ENCODE assay signal across 8 cellular contexts in the genomic region with DNA sequence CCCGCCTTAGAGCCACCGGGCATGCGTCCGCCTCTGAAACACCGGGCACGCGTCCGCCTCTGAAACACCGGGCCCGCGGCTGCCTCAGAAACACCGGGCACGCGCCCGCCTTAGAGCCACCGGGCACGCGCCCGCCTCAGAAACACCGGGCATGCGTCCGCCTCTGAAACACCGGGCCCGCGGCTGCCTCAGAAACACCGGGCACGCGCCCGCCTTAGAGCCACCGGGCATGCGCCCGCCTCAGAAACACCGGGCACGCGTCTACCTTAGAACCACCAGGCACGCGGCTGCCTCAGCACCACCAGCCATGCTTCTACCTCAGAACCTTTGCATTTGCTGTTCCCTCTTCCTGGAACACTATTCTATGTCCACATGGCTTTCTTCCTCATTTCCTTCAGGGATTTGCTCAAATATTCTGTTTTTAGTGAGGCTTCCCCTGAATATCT. TPM values are rescaled to one million over a fixed set of nuclear protein-coding genes. Genes with fewer than 3 reads are reported as not detected.
DNase-seq lines count a peak whose midpoint lies in the region; ATAC-seq, FAIRE-seq and TF ChIP-seq lines count a peak whose summit lies in the region.
"Not testable (repeated sequence)": the region's sequence is repeated elsewhere in the genome, so short reads cannot be mapped to it uniquely, and the experiment has no call there.

No MANE protein-coding gene starts in this region.

- not testable (repeated sequence) for H3F3A ChIP-seq in PC-3 (ENCODE audit: low read length, unreplicated experiment)

- H2AFZ ChIP-seq in KMS-11 (ENCODE audit: low read depth) (peak overlapping the region; percentile 71), PC-3 (ENCODE audit: low read length) (peak overlapping the region; percentile 69), endothelial cell of umbilical vein (ENCODE audit: low read depth, low read length) (peak overlapping the region; percentile 88)

- not testable (repeated sequence) for H3K79me2 ChIP-seq in KMS-11 (ENCODE audit: insufficient read depth, low read depth); PC-3 (ENCODE audit: low read length); endothelial cell of umbilical vein (ENCODE audit: control insufficient read depth, insufficient read depth, low read length)

- peak overlapping the region; percentile 39 for H3K4me2 ChIP-seq in KMS-11
- H3K4me2 ChIP-seq in PC-3 (ENCODE audit: low read length), result peak overlapping the region; percentile 73
- H3K4me2 ChIP-seq in endothelial cell of umbilical vein (ENCODE audit: insufficient read depth, low read length), result peak overlapping the region; percentile 68

- BruUV-seq in PC-3 (replicated peaks; lab: Mats Ljungman, UMichigan) (TSS peak; percentile 58), endothelial cell of umbilical vein (replicated peaks; lab: Mats Ljungman, UMichigan) (TSS peak; percentile 65)

- not testable (repeated sequence) for FAIRE-seq in endothelial cell of umbilical vein (lab: Jason Lieb, UNC)

- not testable (repeated sequence) for H3K4me3 ChIP-seq in KMS-11 (IDR thresholded peaks at IDR 0.05; ENCODE audit: insufficient read depth, low read depth, low read length)
- H3K4me3 ChIP-seq in PC-3 (ENCODE audit: low read length), result peak overlapping the region; percentile 58
- H3K4me3 ChIP-seq in endothelial cell of umbilical vein (replicated peaks in 1 of 3; ENCODE audit: insufficient read depth in 1 of 3, low read depth in 1 of 3, low read length in 3 of 3), result peak overlapping the region; percentile 16 to 68 (median 46)
- H3K4me3 ChIP-seq in mesodermal cell (ENCODE audit: extremely low read depth, insufficient read depth, low read length, poor library complexity, severe bottlenecking), result peak overlapping the region; percentile 40

- not testable (repeated sequence) for H3K27me3 ChIP-seq in KMS-11 (ENCODE audit: insufficient read depth, low read depth); PC-3 (ENCODE audit: low read length); endothelial cell of umbilical vein (ENCODE audit: control insufficient read depth in 2 of 2, insufficient read depth in 2 of 2, low read length in 2 of 2)

- not testable (repeated sequence) for TF ChIP-seq POLR2A in endothelial cell of umbilical vein (IDR thresholded peaks at IDR 0.05; ENCODE audit: low read depth, low read length)

- 2 to 4% methylated on average over 12 to 33 of the region's 37 CpGs for WGBS in mesodermal cell (ENCODE audit: insufficient coverage in 2 of 2), 2 experiments

- H3K36me3 ChIP-seq in KMS-11 (ENCODE audit: insufficient read depth); PC-3 (ENCODE audit: low read depth, low read length); endothelial cell of umbilical vein (ENCODE audit: control insufficient read depth in 2 of 2, extremely low read depth in 1 of 2, insufficient read depth in 2 of 2, low read length in 2 of 2); mesodermal cell (ENCODE audit: control insufficient read depth, insufficient read depth, low read length): not testable (repeated sequence)

- H4K20me1 ChIP-seq in KMS-11 (ENCODE audit: insufficient read depth); PC-3 (ENCODE audit: low read length); endothelial cell of umbilical vein (replicated peaks; ENCODE audit: control insufficient read depth, extremely low read depth, insufficient read depth, low read length): not testable (repeated sequence)

- H3K9me3 ChIP-seq in PC-3 (ENCODE audit: low read length); endothelial cell of umbilical vein (replicated peaks; ENCODE audit: control insufficient read depth, insufficient read depth, low read length); mesodermal cell (ENCODE audit: control insufficient read depth, low read length): not testable (repeated sequence)

- ATAC-seq in GM21367 (IDR thresholded peaks at IDR 0.05; ENCODE audit: unreplicated experiment) (peak; percentile 65), PC-3 (peak; percentile 77)

- POLR2A ChIA-PET in PC-3 (lab: Charles Lee; ENCODE audit: unreplicated experiment), result interaction anchor here (0.7 kb wide), 1 partner anchor 57 kb away, joined by 5 read pairs; no protein-coding TSS in a partner anchor
- POLR2A ChIA-PET in endothelial cell of umbilical vein (lab: Charles Lee), result not testable (repeated sequence)

- DNase-seq in CD1c-positive myeloid dendritic cell (ENCODE audit: extremely low spot score) (peak; percentile 58), PC-3 (peak; percentile 58), activated T-cell treated with anti-CD3 and anti-CD28 coated beads for 4 hours (peak; percentile 59), endothelial cell of umbilical vein (ENCODE audit: low read depth, low spot score) (peak; percentile 62)
- DNase-seq in stimulated activated CD4-positive, alpha-beta T cell treated with anti-CD3 and anti-CD28 coated beads, TNF-alpha, amount 100 ng/mL, for 48 hours (ENCODE audit: low read depth in 3 of 3), result peak; percentile 22 to 56 (median 40)

- H3K9me2 ChIP-seq in PC-3 (replicated peaks; ENCODE audit: low read length), result not testable (repeated sequence)

- H3K4me1 ChIP-seq in KMS-11 (ENCODE audit: low read depth, poor library complexity, severe bottlenecking); PC-3 (ENCODE audit: insufficient read depth, low read length); endothelial cell of umbilical vein (ENCODE audit: control insufficient read depth, extremely low read depth, insufficient read depth, low read length); mesodermal cell (ENCODE audit: control insufficient read depth, insufficient read depth, low read length, poor library complexity, severe bottlenecking): not testable (repeated sequence)

- H3K27ac ChIP-seq in KMS-11 (peak overlapping the region; percentile 86), PC-3 (ENCODE audit: low read length) (peak overlapping the region; percentile 23; the same call in 1 of the 2 replicates), endothelial cell of umbilical vein (ENCODE audit: insufficient read depth, low read depth, low read length) (peak overlapping the region; percentile 38), mesodermal cell (ENCODE audit: low read depth, low read length, severe bottlenecking) (peak overlapping the region; percentile 63)

- intact Hi-C loops in PC-3 (cut with micrococcal nuclease) (loop anchor here (5.0 kb wide), 1 partner anchor 185 kb away; a partner anchor contains a TSS), endothelial cell of umbilical vein (cut with micrococcal nuclease) (loop anchor here (5.0 kb wide), 1 partner anchor 185 kb away; a partner anchor contains a TSS)

- TF ChIP-seq CTCF in KMS-11 (conservative IDR thresholded peaks at IDR 0.05; ENCODE audit: low read depth, low read length); PC-3 (conservative IDR thresholded peaks at IDR 0.05; ENCODE audit: low read depth, low read length); endothelial cell of umbilical vein (IDR thresholded peaks at IDR 0.05; ENCODE audit: extremely low read depth in 1 of 2, insufficient read depth in 1 of 2, low read depth in 1 of 2, low read length in 2 of 2): not testable (repeated sequence)

- CTCF ChIA-PET in PC-3 (lab: Charles Lee); endothelial cell of umbilical vein (lab: Charles Lee): not testable (repeated sequence)

- not testable (repeated sequence) for H3K9me1 ChIP-seq in endothelial cell of umbilical vein (replicated peaks; ENCODE audit: control insufficient read depth, extremely low read depth, insufficient read depth, low read length)

- H3K9ac ChIP-seq in KMS-11, result peak overlapping the region; percentile 75
- H3K9ac ChIP-seq in PC-3 (ENCODE audit: low read length), result peak overlapping the region; percentile 50
- H3K9ac ChIP-seq in endothelial cell of umbilical vein (replicated peaks; ENCODE audit: extremely low read depth, insufficient read depth, low read length), result peak overlapping the region; percentile 54

- dilution Hi-C loops in endothelial cell of umbilical vein (cut with MboI; ENCODE audit: extremely low pct_ligation_motif_present, low sequenced_read_pairs), result not testable (repeated sequence)

RNA-seq across cellular contexts. Expression of a gene that starts 58.4 kb away (rescaled TPM):
- 72.6 and 73.4 TPM in 2 replicates for total RNA-seq in PC-3 (2014; rRNA removed)
- total RNA-seq in endothelial cell of umbilical vein, result 42.2 and 43.3 TPM in 2 replicates
- polyA plus RNA-seq in endothelial cell of umbilical vein, result 13.3 and 16.8 TPM in 2 replicates
- polyA plus RNA-seq in endothelial cell of umbilical vein (2011; cell fraction: cytosol; rRNA removed), result 20.5 and 20.9 TPM in 2 replicates
- polyA plus RNA-seq in endothelial cell of umbilical vein (2011; cell fraction: nucleus; rRNA removed), result 55.8 and 73.5 TPM in 2 replicates
- 16.8 and 26.5 TPM in 2 replicates for polyA plus RNA-seq in endothelial cell of umbilical vein (2012)
- 16.2 and 43.1 TPM in 2 replicates for polyA minus RNA-seq in endothelial cell of umbilical vein
- polyA minus RNA-seq in endothelial cell of umbilical vein (2011; cell fraction: cytosol; rRNA and poly(A)+ RNA removed), result 35.6 TPM
- 96.7 and 124 TPM in 2 replicates for polyA minus RNA-seq in endothelial cell of umbilical vein (2011; cell fraction: nucleus; rRNA and poly(A)+ RNA removed)
- polyA plus RNA-seq in mesodermal cell (2013, experiment 1 of 2), result 44.9 TPM
- polyA plus RNA-seq in mesodermal cell (2013, experiment 2 of 2), result 45.3 TPM

Comparison
In these comparisons a context has a peak if more than half of its experiments do, and no peak if none do; other contexts are left out.
1. H3K27ac ChIP-seq: peak in every context shown above with its lines; median percentile 86 in KMS-11; 63 in mesodermal cell; 38 in endothelial cell of umbilical vein; 23 in PC-3.